15 cellular contexts compared by ENCODE assay signal in the genomic region with DNA sequence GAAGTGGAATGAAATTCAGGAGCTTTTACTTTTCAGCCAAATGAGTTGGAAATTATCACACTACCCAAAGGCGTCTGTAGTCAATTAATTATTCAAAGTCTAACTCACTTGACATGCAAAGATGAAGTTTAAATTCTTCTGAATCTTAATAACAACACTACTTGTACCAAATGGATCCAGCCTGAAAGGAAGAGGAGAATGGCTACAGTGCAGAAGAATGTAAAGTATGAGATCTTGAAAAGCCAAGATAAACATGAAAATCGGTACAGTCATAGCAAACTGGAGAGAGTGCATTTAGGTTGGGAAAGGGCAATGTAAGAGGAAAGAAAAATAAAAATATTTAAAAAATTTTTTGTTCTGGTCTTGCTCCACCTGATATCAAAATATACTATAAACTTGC.
DNase-seq lines count a peak whose midpoint lies in the region; FAIRE-seq and TF ChIP-seq lines count a peak whose summit lies in the region.
"Had no signal": no experiment of that assay in that cellular context is flagged by ENCODE, and none has a peak within 500 bp of the region (broad histone marks: within the 10 kb centered on the region; RNA-seq: fewer than 3 reads in every experiment).

No MANE protein-coding gene starts in this region.

- POLR2A ChIA-PET in AG04449 (lab: Yijun Ruan, JAX) = no interaction called here

- in situ Hi-C loops in mammary epithelial cell (cut with MboI; ENCODE audit: low sequenced_read_pairs in 2 of 2) = no loop called here

- FAIRE-seq in keratinocyte (lab: Jason Lieb, UNC) = peak; percentile 39
- FAIRE-seq: GM12892 had no signal

- H3K36me3 ChIP-seq in mammary epithelial cell (ENCODE audit: insufficient read depth, low read length) (no peaks in the 10 kb centered on the region), keratinocyte (ENCODE audit: control insufficient read depth in 2 of 2, extremely low read depth in 1 of 2, insufficient read depth in 2 of 2, low read length in 2 of 2) (no peaks in the 10 kb centered on the region)

- H3K9ac ChIP-seq in mammary epithelial cell (ENCODE audit: insufficient read depth, low read length) (no peak overlapping the region), keratinocyte (ENCODE audit: control insufficient read depth, extremely low read depth, insufficient read depth, low read length) (no peak overlapping the region)
- H3K9ac ChIP-seq: parathyroid adenoma had no signal

- H3K4me3 Mint-ChIP-seq in activated T-cell treated with anti-CD3 and anti-CD28 coated beads, Interleukin-2, amount 50 U/mL, for 24 hours = no peak overlapping the region

- H3K4me1 ChIP-seq in mammary epithelial cell (ENCODE audit: insufficient read depth, low read length) = peaks cover 22% of the 10 kb centered on the region
- H3K4me1 ChIP-seq in keratinocyte (ENCODE audit: control insufficient read depth, extremely low read depth, insufficient read depth, low read length) = peaks cover 10% of the 10 kb centered on the region
- H3K4me1 ChIP-seq: parathyroid adenoma had no signal

- H2AFZ ChIP-seq in mammary epithelial cell (ENCODE audit: low read depth, low read length) (peak overlapping the region; percentile 65), keratinocyte (ENCODE audit: control insufficient read depth, low read length) (peak overlapping the region; percentile 16)
- H2AFZ ChIP-seq: parathyroid adenoma had no signal

- intact Hi-C loops in mammary epithelial cell (cut with micrococcal nuclease) = no loop called here

- H3K27ac ChIP-seq in mammary epithelial cell (ENCODE audit: insufficient read depth, low read depth, low read length) (no peak overlapping the region), keratinocyte (ENCODE audit: control insufficient read depth, insufficient read depth, low read length) (no peak overlapping the region)
- H3K27ac ChIP-seq: epithelial cell of prostate, parathyroid adenoma had no signal

- TF ChIP-seq CTCF in AG04449 (IDR thresholded peaks at IDR 0.05; ENCODE audit: insufficient read depth, low read length, missing control alignments) = no peak
- TF ChIP-seq CTCF in mammary epithelial cell (conservative IDR thresholded peaks at IDR 0.05 in 1 of 2, IDR thresholded peaks at IDR 0.05 in 1 of 2; ENCODE audit: extremely low read depth in 1 of 2, insufficient read depth in 1 of 2, low read depth in 1 of 2, low read length in 2 of 2) = no peak
- TF ChIP-seq CTCF in keratinocyte (optimal IDR thresholded peaks at IDR 0.05 in 1 of 3, IDR thresholded peaks at IDR 0.05 in 1 of 3, conservative IDR thresholded peaks at IDR 0.05 in 1 of 3; ENCODE audit: extremely low read depth in 1 of 3, insufficient read depth in 2 of 3, low read length in 3 of 3) = no peak

- dilution Hi-C loops in mammary epithelial cell (cut with HindIII; ENCODE audit: low sequenced_read_pairs) = no loop called here
- dilution Hi-C loops in keratinocyte (cut with MboI; ENCODE audit: extremely low pct_ligation_motif_present, low sequenced_read_pairs) = no loop called here

- DNase-seq in AG04449 (ENCODE audit: low read depth, low spot score) = peak; percentile 52
- DNase-seq in HT1080 (ENCODE audit: low read depth) = peak; percentile 52
- peak; percentile 27 for DNase-seq in mammary epithelial cell
- DNase-seq in keratinocyte (ENCODE audit: low read depth, low spot score) = no peak
- no peak for DNase-seq in UCSD-AML1 (lab: John Stamatoyannopoulos, UW; ENCODE audit: unreplicated experiment)
- DNase-seq in activated T-cell treated with anti-CD3 and anti-CD28 coated beads, Interleukin-2, amount 50 U/mL, for 24 hours = no peak
- no peak for DNase-seq in anterior cingulate cortex (lab: John Stamatoyannopoulos, UW)
- no peak for DNase-seq in stimulated activated CD4-positive, alpha-beta T cell treated with anti-CD3 and anti-CD28 coated beads, Interleukin-15, amount 100 ng/mL, for 24 hours
- DNase-seq: activated CD4-positive, alpha-beta T cell treated with anti-CD3 and anti-CD28 coated beads, Interleukin-2, amount 50 U/mL, for 1 hour; DMS53; GOT3; NCI-H2029 treated with DMSO at 0.1 percent for 48 hours had no signal

- CTCF ChIA-PET in AG04449 (lab: Yijun Ruan, JAX) = no interaction called here
- CTCF ChIA-PET in mammary epithelial cell (lab: Charles Lee; ENCODE audit: low non-redundant PET) = no interaction called here

- BruUV-seq in mammary epithelial cell (replicated peaks; lab: Mats Ljungman, UMichigan) = no TSS peak

- H3K27me3 ChIP-seq in mammary epithelial cell (ENCODE audit: insufficient read depth, low read length) = no peaks in the 10 kb centered on the region
- H3K27me3 ChIP-seq in keratinocyte (ENCODE audit: control insufficient read depth, extremely low read depth, insufficient read depth, low read length) = no peaks in the 10 kb centered on the region

- no peaks in the 10 kb centered on the region for H3K9me1 ChIP-seq in keratinocyte (ENCODE audit: control insufficient read depth, extremely low read depth, insufficient read depth, low read length)

- H3K9me3 ChIP-seq in mammary epithelial cell (replicated peaks; ENCODE audit: insufficient read depth, low read length) = no peaks in the 10 kb centered on the region
- H3K9me3 ChIP-seq in keratinocyte (ENCODE audit: control insufficient read depth, low read depth, low read length) = no peaks in the 10 kb centered on the region

- 13% methylated on average over 2 of the region's 2 CpGs for WGBS in mammary epithelial cell (ENCODE audit: low coverage, missing lambda C conversion rate)

- H3K4me1 Mint-ChIP-seq in activated T-cell treated with anti-CD3 and anti-CD28 coated beads, Interleukin-2, amount 50 U/mL, for 24 hours (ENCODE audit: low read depth) = no peaks in the 10 kb centered on the region

- no peaks in the 10 kb centered on the region for H4K20me1 ChIP-seq in mammary epithelial cell (ENCODE audit: insufficient read depth, low read length)
- H4K20me1 ChIP-seq in keratinocyte (ENCODE audit: control insufficient read depth, extremely low read depth, insufficient read depth, low read length) = no peaks in the 10 kb centered on the region

- no peak overlapping the region for H3K27ac Mint-ChIP-seq in activated T-cell treated with anti-CD3 and anti-CD28 coated beads, Interleukin-2, amount 50 U/mL, for 24 hours

- peaks cover 9% of the 10 kb centered on the region for H3K27me3 Mint-ChIP-seq in activated T-cell treated with anti-CD3 and anti-CD28 coated beads, Interleukin-2, amount 50 U/mL, for 24 hours

- H3K79me2 ChIP-seq in mammary epithelial cell (ENCODE audit: insufficient read depth, low read length) (no peaks in the 10 kb centered on the region), keratinocyte (ENCODE audit: control insufficient read depth, insufficient read depth, low read length) (no peaks in the 10 kb centered on the region)
- H3K79me2 ChIP-seq: parathyroid adenoma had no signal

- peak overlapping the region; percentile 47 for H3K4me2 ChIP-seq in mammary epithelial cell (ENCODE audit: insufficient read depth, low read depth, low read length)
- H3K4me2 ChIP-seq in keratinocyte (ENCODE audit: control insufficient read depth, extremely low read depth, insufficient read depth, low read depth, low read length) = no peak overlapping the region

- H3K4me3 ChIP-seq in AG04449 (ENCODE audit: low read depth, low read length) (no peak overlapping the region), mammary epithelial cell (replicated peaks in 1 of 3; ENCODE audit: insufficient read depth in 1 of 3, low read depth in 2 of 3, low read length in 3 of 3) (no peak overlapping the region), keratinocyte (ENCODE audit: control insufficient read depth in 2 of 3, extremely low read depth in 1 of 3, insufficient read depth in 2 of 3, low read depth in 1 of 3, low read length in 3 of 3) (no peak overlapping the region)

- H3K36me3 Mint-ChIP-seq in activated T-cell treated with anti-CD3 and anti-CD28 coated beads, Interleukin-2, amount 50 U/mL, for 24 hours (ENCODE audit: low read depth) = no peaks in the 10 kb centered on the region

- H3K9me3 Mint-ChIP-seq in activated T-cell treated with anti-CD3 and anti-CD28 coated beads, Interleukin-2, amount 50 U/mL, for 24 hours = no peaks in the 10 kb centered on the region

Comparison
In these comparisons a context has a peak if more than half of its experiments do, and no peak if none do; other contexts are left out.
1. DNase-seq: peak in AG04449 (single experiment), HT1080 (single experiment) and mammary epithelial cell (single experiment); none in keratinocyte (single experiment), UCSD-AML1 (single experiment), activated T-cell treated with anti-CD3 and anti-CD28 coated beads, Interleukin-2, amount 50 U/mL, for 24 hours (single experiment), anterior cingulate cortex (0 of 58) and stimulated activated CD4-positive, alpha-beta T cell treated with anti-CD3 and anti-CD28 coated beads, Interleukin-15, amount 100 ng/mL, for 24 hours (single experiment).